In the genomic region with DNA sequence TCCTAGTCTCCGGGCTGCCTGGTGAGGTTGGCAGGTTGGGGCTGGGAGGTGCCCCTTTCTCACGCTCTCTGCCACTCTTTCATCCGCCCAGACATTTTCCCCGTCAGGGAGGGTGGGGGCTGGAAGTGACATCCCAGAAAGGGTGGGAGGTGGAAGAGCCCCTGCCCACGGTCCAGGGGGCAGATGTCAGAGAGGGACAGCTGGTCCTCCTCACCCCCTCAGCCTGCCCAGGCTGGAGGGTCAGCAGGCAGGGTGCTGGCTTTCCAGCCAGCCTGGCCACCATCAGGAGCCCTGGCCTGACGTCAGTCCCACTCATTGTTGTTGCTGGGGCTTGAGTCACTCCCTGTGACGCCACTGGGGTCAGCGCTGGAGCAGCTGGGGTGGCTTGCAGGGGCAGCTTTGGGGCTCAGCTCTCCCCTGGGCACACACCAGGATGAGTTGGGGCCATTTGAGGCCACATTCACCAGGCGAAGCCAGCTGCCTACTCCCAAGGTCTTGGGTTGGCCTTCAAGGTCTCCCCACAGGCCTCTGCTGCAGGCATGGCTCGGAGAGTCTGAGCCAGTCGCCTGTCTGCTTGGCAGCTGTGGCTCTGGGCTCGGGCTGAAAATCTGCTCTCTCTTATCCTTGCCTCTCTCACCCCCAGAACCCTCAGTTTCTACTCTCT, we compare ENCODE assay signal across 13 cellular contexts. TPM values are rescaled to one million over a fixed set of nuclear protein-coding genes. Genes with fewer than 3 reads are reported as not detected.
DNase-seq lines count a peak whose midpoint lies in the region; ATAC-seq, FAIRE-seq and TF ChIP-seq lines count a peak whose summit lies in the region.
"Had no signal": no experiment of that assay in that cellular context is flagged by ENCODE, and none has a peak within 500 bp of the region (broad histone marks: within the 10 kb centered on the region; RNA-seq: fewer than 3 reads in every experiment).

No MANE protein-coding gene starts in this region.

- TF ChIP-seq POLR2A in H54 (IDR thresholded peaks at IDR 0.05; ENCODE audit: low read depth, low read length) (no peak), body of pancreas (IDR thresholded peaks at IDR 0.05) (peak in 1 of 3 donors; percentile 24)

- intact Hi-C loops in body of pancreas (cut with DNase I) (no loop called here), A673 (cut with micrococcal nuclease; ENCODE audit: unreplicated experiment) (no loop called here)

- DNase-seq in H54 (ENCODE audit: insufficient read length, low spot score), result peak; percentile 85
- peak; percentile 58 to 74 (median 68) for DNase-seq in body of pancreas
- peak; percentile 45 for DNase-seq in glutamatergic neuron
- DNase-seq in A673 (ENCODE audit: low spot score), result no peak
- DNase-seq in activated naive CD4-positive, alpha-beta T cell treated with anti-CD3 and anti-CD28 coated beads, Interleukin-2, amount 50 U/mL, for 16 hours, result no peak
- DNase-seq: activated CD4-positive, alpha-beta T cell treated with anti-CD3 and anti-CD28 coated beads, Interleukin-2, amount 50 U/mL, for 48 hours; NCI-H1694 had no signal

- CTCF ChIA-PET in A673 (lab: Charles Lee), result interaction anchor here (0.6 to 0.7 kb wide), 3 partner anchors 11 to 377 kb away, joined by 3 to 12 read pairs (median 3); no protein-coding TSS in a partner anchor

- peaks cover 5% of the 10 kb centered on the region for H3K27me3 Mint-ChIP-seq in glutamatergic neuron (ENCODE audit: unreplicated experiment)

- no peaks in the 10 kb centered on the region for H3K27me3 ChIP-seq in body of pancreas
- no peaks in the 10 kb centered on the region for H3K27me3 ChIP-seq in skeletal muscle satellite cell (ENCODE audit: control insufficient read depth, insufficient read depth, low read length)
- H3K27me3 ChIP-seq in A673 (replicated peaks; ENCODE audit: insufficient read depth, low read depth, low read length, poor library complexity), result no peaks in the 10 kb centered on the region

- H3K4me1 Mint-ChIP-seq in glutamatergic neuron (ENCODE audit: low read depth, unreplicated experiment), result peaks cover 11% of the 10 kb centered on the region

- H3K9ac ChIP-seq in skeletal muscle satellite cell (ENCODE audit: low read depth, low read length), result peak overlapping the region; percentile 78
- H3K9ac ChIP-seq: parathyroid adenoma had no signal

- H3K27ac ChIP-seq in body of pancreas, result peak overlapping the region; percentile 45 to 69 (median 58)
- H3K27ac ChIP-seq in A673 (ENCODE audit: low read depth, low read length, poor library complexity, severe bottlenecking), result no peak overlapping the region
- H3K27ac ChIP-seq: HL-60, parathyroid adenoma had no signal

- no peaks in the 10 kb centered on the region for H3K36me3 Mint-ChIP-seq in glutamatergic neuron (ENCODE audit: unreplicated experiment)

- H3K4me1 ChIP-seq in body of pancreas (peaks cover 29% of the 10 kb centered on the region), skeletal muscle satellite cell (ENCODE audit: control insufficient read depth, insufficient read depth, low read length) (peaks cover 38% of the 10 kb centered on the region), A673 (ENCODE audit: insufficient read depth, low read length, poor library complexity, severe bottlenecking) (no peaks in the 10 kb centered on the region)

- H3K9me3 Mint-ChIP-seq in glutamatergic neuron (ENCODE audit: unreplicated experiment), result peaks cover 2% of the 10 kb centered on the region
- H3K9me3 Mint-ChIP-seq: GM23338 had no signal

- H3K27ac Mint-ChIP-seq in glutamatergic neuron (ENCODE audit: unreplicated experiment), result peak overlapping the region; percentile 79
- H3K27ac Mint-ChIP-seq: GM23338 had no signal

- POLR2A ChIA-PET in A673 (lab: Charles Lee; ENCODE audit: low non-redundant PET), result interaction anchor here (0.6 kb wide), 1 partner anchor 10 kb away, joined by 4 read pairs; no protein-coding TSS in a partner anchor

- no peaks in the 10 kb centered on the region for H3K36me3 ChIP-seq in body of pancreas (replicated peaks in 1 of 2; ENCODE audit: insufficient read depth in 1 of 2, low read depth in 2 of 2)
- H3K36me3 ChIP-seq in skeletal muscle satellite cell (ENCODE audit: insufficient read depth, low read length), result no peaks in the 10 kb centered on the region
- H3K36me3 ChIP-seq in A673 (ENCODE audit: insufficient read depth, low read length, poor library complexity, severe bottlenecking), result no peaks in the 10 kb centered on the region

- peak overlapping the region; percentile 67 for H3K4me2 ChIP-seq in skeletal muscle satellite cell (ENCODE audit: low read length)
- H3K4me2 ChIP-seq: GM23338 had no signal

- no peaks in the 10 kb centered on the region for H3K9me3 ChIP-seq in body of pancreas
- no peaks in the 10 kb centered on the region for H3K9me3 ChIP-seq in skeletal muscle satellite cell (replicated peaks; ENCODE audit: low read length)
- no peaks in the 10 kb centered on the region for H3K9me3 ChIP-seq in A673 (ENCODE audit: low read depth, low read length, poor library complexity, severe bottlenecking)

- no TSS peak for BruUV-seq in A673 (replicated peaks; lab: Mats Ljungman, UMichigan)

- ATAC-seq in body of pancreas (peak; percentile 50), GM21526 (IDR thresholded peaks at IDR 0.05; ENCODE audit: low FRiP score, unreplicated experiment) (no peak), GM21619 (IDR thresholded peaks at IDR 0.05; ENCODE audit: unreplicated experiment) (no peak)
- ATAC-seq: GM23338 had no signal

- H3K4me3 ChIP-seq in body of pancreas (no peak overlapping the region), skeletal muscle satellite cell (ENCODE audit: low read length) (peak overlapping the region; percentile 10), A673 (ENCODE audit: low read depth, low read length, poor library complexity, severe bottlenecking) (no peak overlapping the region)
- H3K4me3 ChIP-seq: GM23338 had no signal

- TF ChIP-seq CTCF in body of pancreas (IDR thresholded peaks at IDR 0.05), result no peak
- no peak for TF ChIP-seq CTCF in glutamatergic neuron (IDR thresholded peaks at IDR 0.05; ENCODE audit: partially characterized antibody, unreplicated experiment)
- TF ChIP-seq CTCF in A673 (conservative IDR thresholded peaks at IDR 0.05; ENCODE audit: low read depth, low read length), result no peak

- H3K4me3 Mint-ChIP-seq in glutamatergic neuron (ENCODE audit: unreplicated experiment), result peak overlapping the region; percentile 18
- H3K4me3 Mint-ChIP-seq: GM23338 had no signal

- no peak for FAIRE-seq in H54 (lab: Jason Lieb, UNC)

- WGBS in body of pancreas, 2 donors, result 60 to 63% methylated on average over 8 to 12 of the region's 12 CpGs

RNA-seq across cellular contexts. Expression of a gene that starts 5.7 kb away (rescaled TPM):
- 10 to 100 TPM; 25.7 to 25.9 TPM for total RNA-seq in body of pancreas
- 26.2 TPM for total RNA-seq in glutamatergic neuron (ENCODE audit: unreplicated experiment)
- total RNA-seq in skeletal muscle satellite cell (2012; rRNA removed), result 45.9 and 56.3 TPM in 2 replicates
- 52.0 and 54.3 TPM in 2 replicates for total RNA-seq in A673 (2021)

RNA-seq across cellular contexts. Expression of a gene that starts 12.9 kb away (rescaled TPM):
- total RNA-seq in body of pancreas (100 to 1,000 TPM in 1 of 2 donors, 10 to 100 TPM in 1; 36.6 to 253 TPM), glutamatergic neuron (ENCODE audit: unreplicated experiment) (8.5 TPM), A673 (2021) (12.5 and 19.8 TPM in 2 replicates)
- 1.1 and 1.5 TPM in 2 replicates for total RNA-seq in skeletal muscle satellite cell (2012; rRNA removed)

RNA-seq across cellular contexts. Expression of a gene that starts 15.4 kb away (rescaled TPM):
- under 1 TPM; 0.26 to 0.66 TPM for total RNA-seq in body of pancreas
- 0.88 TPM for total RNA-seq in glutamatergic neuron (ENCODE audit: unreplicated experiment)
- total RNA-seq in skeletal muscle satellite cell (2012; rRNA removed), result not detected in 2 replicates
- 0.24 and 0.28 TPM in 2 replicates for total RNA-seq in A673 (2021)

RNA-seq across cellular contexts. Expression of a gene that starts 57.4 kb away (rescaled TPM):
- 10 to 100 TPM in 1 of 2 donors, 1 to 10 TPM in 1; 7.0 to 19.4 TPM for total RNA-seq in body of pancreas
- total RNA-seq in glutamatergic neuron (ENCODE audit: unreplicated experiment), result 31.3 TPM
- total RNA-seq in skeletal muscle satellite cell (2012; rRNA removed), result 3.5 and 7.9 TPM in 2 replicates
- 4.8 and 5.4 TPM in 2 replicates for total RNA-seq in A673 (2021)

Comparison
In these comparisons a context has a peak if more than half of its experiments do, and no peak if none do; other contexts are left out.
1. DNase-seq: peak in H54 (single experiment), body of pancreas (4 of 4) and glutamatergic neuron (single experiment); none in A673 (single experiment) and activated naive CD4-positive, alpha-beta T cell treated with anti-CD3 and anti-CD28 coated beads, Interleukin-2, amount 50 U/mL, for 16 hours (single experiment).